Comparison of ENCODE assay signal across 1 cellular context in genomic region chr2:112108238-112108832, GRCh38.
TF ChIP-seq lines count a peak whose summit lies in the region.

No MANE protein-coding gene starts in this region.

TF ChIP-seq in K562, 482 proteins besides CTCF, POLR2A, EP300 and RAD21 (continued from another document and continues in another):
- no peak; the same call in 1 of the 2 replicates for TF ChIP-seq AFF4 (CRISPR knock-in tag; IDR thresholded peaks at IDR 0.05)
- TF ChIP-seq SIN3A (IDR thresholded peaks at IDR 0.05; ENCODE audit: borderline replicate concordance in 2 of 2, control insufficient read depth in 1 of 2, low read depth in 2 of 2, low read length in 2 of 2): no peak
- no peak for TF ChIP-seq FIP1L1 (IDR thresholded peaks at IDR 0.05; ENCODE audit: low read depth, low read length, poor library complexity, severe bottlenecking)
- TF ChIP-seq GABPB1 (CRISPR knock-in tag; IDR thresholded peaks at IDR 0.05): no peak
- TF ChIP-seq MBD1 (CRISPR knock-in tag; IDR thresholded peaks at IDR 0.05): no peak
- no peak for TF ChIP-seq BRF1 (IDR thresholded peaks at IDR 0.05; ENCODE audit: borderline replicate concordance, extremely low read depth, insufficient read length)
- no peak for TF ChIP-seq PRDM10 (IDR thresholded peaks at IDR 0.05; ENCODE audit: partially characterized antibody)
- no peak for TF ChIP-seq ZNF232 (CRISPR knock-in tag; IDR thresholded peaks at IDR 0.05)
- TF ChIP-seq ZNF695 (CRISPR knock-in tag; IDR thresholded peaks at IDR 0.05): no peak
- TF ChIP-seq POLR2AphosphoS5 (IDR thresholded peaks at IDR 0.05; ENCODE audit: control insufficient read depth, insufficient read depth, low read depth, low read length): no peak
- no peak for TF ChIP-seq SRSF3 (IDR thresholded peaks at IDR 0.05; ENCODE audit: insufficient read depth, low read length)
- no peak for TF ChIP-seq ZNF324 (CRISPR knock-in tag; IDR thresholded peaks at IDR 0.05)
- TF ChIP-seq CREB1 (IDR thresholded peaks at IDR 0.05): no peak
- no peak for TF ChIP-seq CREB1 (CRISPR knock-in tag; IDR thresholded peaks at IDR 0.05)
- TF ChIP-seq ZBTB12 (CRISPR knock-in tag; IDR thresholded peaks at IDR 0.05): no peak
- TF ChIP-seq PCBP1 (IDR thresholded peaks at IDR 0.05; ENCODE audit: low read depth, low read length, poor library complexity, severe bottlenecking): no peak
- TF ChIP-seq MAZ (CRISPR knock-in tag; conservative IDR thresholded peaks at IDR 0.05 in 1 of 2, IDR thresholded peaks at IDR 0.05 in 1 of 2): no peak
- no peak for TF ChIP-seq ERF (CRISPR knock-in tag; IDR thresholded peaks at IDR 0.05)
- no peak for TF ChIP-seq SRF (CRISPR knock-in tag; IDR thresholded peaks at IDR 0.05)
- TF ChIP-seq POLR3G (IDR thresholded peaks at IDR 0.05; ENCODE audit: extremely low read depth, insufficient read length, insufficient replicate concordance): no peak
- TF ChIP-seq ZNF280A (IDR thresholded peaks at IDR 0.05; ENCODE audit: low read depth, partially characterized antibody): no peak
- no peak for TF ChIP-seq GTF2E2 (tag; IDR thresholded peaks at IDR 0.05)
- TF ChIP-seq ZNF717 (CRISPR knock-in tag; IDR thresholded peaks at IDR 0.05): no peak
- TF ChIP-seq RBM34 (IDR thresholded peaks at IDR 0.05; ENCODE audit: borderline replicate concordance, insufficient read depth, low read length): no peak
- TF ChIP-seq CHD1 (IDR thresholded peaks at IDR 0.05; ENCODE audit: low read length): no peak
- TF ChIP-seq ELF1 (tag; IDR thresholded peaks at IDR 0.05): no peak
- TF ChIP-seq SMARCC2 (IDR thresholded peaks at IDR 0.05; ENCODE audit: low read depth): peak; percentile 65; the same call in 1 of the 2 replicates
- TF ChIP-seq WHSC1 (IDR thresholded peaks at IDR 0.05; ENCODE audit: low read length): no peak
- TF ChIP-seq ELF4 (CRISPR knock-in tag; IDR thresholded peaks at IDR 0.05): no peak
- TF ChIP-seq RBM17 (IDR thresholded peaks at IDR 0.05; ENCODE audit: borderline replicate concordance, low read depth, low read length): no peak
- no peak for TF ChIP-seq SIN3B (IDR thresholded peaks at IDR 0.05; ENCODE audit: low read depth)
- no peak for TF ChIP-seq ETS2 (tag; IDR thresholded peaks at IDR 0.05; ENCODE audit: borderline replicate concordance, poor library complexity, severe bottlenecking)
- no peak for TF ChIP-seq TARDBP (IDR thresholded peaks at IDR 0.05)
- TF ChIP-seq PHF20 (IDR thresholded peaks at IDR 0.05; ENCODE audit: partially characterized antibody): no peak
- TF ChIP-seq SP1 (CRISPR knock-in tag; IDR thresholded peaks at IDR 0.05): no peak
- TF ChIP-seq COPS2 (conservative IDR thresholded peaks at IDR 0.05): no peak
- TF ChIP-seq ZNF224 (CRISPR knock-in tag; IDR thresholded peaks at IDR 0.05): no peak
- TF ChIP-seq HDAC2 (IDR thresholded peaks at IDR 0.05): 0 out of 2 replicates have a peak, but pooled peaks have one; percentile 15
- TF ChIP-seq SMAD4 (CRISPR knock-in tag; conservative IDR thresholded peaks at IDR 0.05): peak; percentile 65
- TF ChIP-seq ARID2 (IDR thresholded peaks at IDR 0.05): no peak
- TF ChIP-seq ZBTB17 (CRISPR knock-in tag; IDR thresholded peaks at IDR 0.05): no peak; the same call in 1 of the 2 replicates
- peak in 1 of 2 experiments; percentile 65; a peak in 2 of 4 replicates for TF ChIP-seq MLLT1 (IDR thresholded peaks at IDR 0.05)
- TF ChIP-seq MXI1 (IDR thresholded peaks at IDR 0.05; ENCODE audit: low read depth, low read length): no peak
- no peak for TF ChIP-seq NR1H2 (CRISPR knock-in tag; IDR thresholded peaks at IDR 0.05)
- TF ChIP-seq MNT (conservative IDR thresholded peaks at IDR 0.05): 0 out of 4 replicates have a peak, but pooled peaks of 1 of the 2 experiments have one; percentile 18
- TF ChIP-seq ZNF41 (CRISPR knock-in tag; conservative IDR thresholded peaks at IDR 0.05): no peak
- TF ChIP-seq ZNF408 (CRISPR knock-in tag; IDR thresholded peaks at IDR 0.05; ENCODE audit: low read depth): no peak
- TF ChIP-seq EWSR1 (IDR thresholded peaks at IDR 0.05; ENCODE audit: borderline replicate concordance, low read depth, partially characterized antibody): no peak
- TF ChIP-seq DACH1 (IDR thresholded peaks at IDR 0.05; ENCODE audit: partially characterized antibody): no peak
- no peak for TF ChIP-seq HMBOX1 (IDR thresholded peaks at IDR 0.05)
- no peak for TF ChIP-seq SMARCB1 (IDR thresholded peaks at IDR 0.05; ENCODE audit: insufficient read length, low read depth)
- peak; percentile 70; the same call in 1 of the 2 replicates for TF ChIP-seq TEAD4 (IDR thresholded peaks at IDR 0.05; ENCODE audit: low read length)
- no peak for TF ChIP-seq TEAD4 (CRISPR knock-in tag; IDR thresholded peaks at IDR 0.05; ENCODE audit: borderline replicate concordance)
- no peak for TF ChIP-seq PHB2 (IDR thresholded peaks at IDR 0.05; ENCODE audit: low read depth)
- TF ChIP-seq FOSL1 (tag; conservative IDR thresholded peaks at IDR 0.05): peak; percentile 53; the same call in 1 of the 2 replicates
- TF ChIP-seq EP400 (IDR thresholded peaks at IDR 0.05): no peak
- no peak for TF ChIP-seq MAFF (IDR thresholded peaks at IDR 0.05; ENCODE audit: low read length)
- TF ChIP-seq ZNF3 (CRISPR knock-in tag; IDR thresholded peaks at IDR 0.05): no peak
